Comparison of ENCODE assay signal across 7 cellular contexts in genomic region chr11:27158763-27159679, GRCh38.
A peak's percentile ranks its signal among the peaks of the same experiment; 100 is the strongest.
DNase-seq lines count a peak whose midpoint lies in the region; ATAC-seq and TF ChIP-seq lines count a peak whose summit lies in the region.

No MANE protein-coding gene starts in this region.

- no peaks in the 10 kb centered on the region for H3F3A ChIP-seq in MM.1S (ENCODE audit: insufficient read depth, low read length)

- peak overlapping the region; percentile 42; the same call in 1 of the 2 replicates for H2AFZ ChIP-seq in MM.1S (ENCODE audit: low read length)

- no peaks in the 10 kb centered on the region for H3K9me2 ChIP-seq in MM.1S (replicated peaks; ENCODE audit: insufficient read depth, low read length)

- 0 out of 2 replicates have a peak overlapping the region, but pooled peaks have one; percentile 16 for H3K4me2 ChIP-seq in MM.1S (ENCODE audit: low read depth, low read length)

- no peaks in the 10 kb centered on the region for H3K9me3 Mint-ChIP-seq in CD8-positive, alpha-beta T cell

- peak; percentile 26 for DNase-seq in GM04503 (ENCODE audit: low read depth)
- peak; percentile 65 for DNase-seq in MM.1S
- DNase-seq in SK-N-MC (ENCODE audit: low read depth, low spot score), result peak; percentile 45
- peak; percentile 19 to 43 for DNase-seq in erythroblast (lab: John Stamatoyannopoulos, UW)
- DNase-seq in myocyte (ENCODE audit: low read depth), result peak; percentile 79
- DNase-seq in CD8-positive, alpha-beta T cell, result no peak

- H4K20me1 ChIP-seq in MM.1S (ENCODE audit: insufficient read depth, low read length), result no peaks in the 10 kb centered on the region

- H3K27ac ChIP-seq in MM.1S (ENCODE audit: low read length) (no peak overlapping the region), SK-N-MC (no peak overlapping the region)
- no peak overlapping the region for H3K27ac ChIP-seq in CD8-positive, alpha-beta T cell (ENCODE audit: low read depth, low read length)

- intact Hi-C loops in CD8-positive, alpha-beta T cell (cut with DNase I, micrococcal nuclease), result no loop called here

- CTCF ChIA-PET in CD8-positive, alpha-beta T cell (lab: Charles Lee), result no interaction called here

- H3K4me3 ChIP-seq in MM.1S (ENCODE audit: low read length) (no peak overlapping the region), SK-N-MC (no peak overlapping the region)
- no peak overlapping the region for H3K4me3 ChIP-seq in CD8-positive, alpha-beta T cell (ENCODE audit: low read depth, low read length)

- no peaks in the 10 kb centered on the region for H3K36me3 Mint-ChIP-seq in CD8-positive, alpha-beta T cell

- H3K9me3 ChIP-seq in MM.1S (replicated peaks; ENCODE audit: insufficient read depth, low read length) (no peaks in the 10 kb centered on the region), SK-N-MC (ENCODE audit: low read depth, low read length) (no peaks in the 10 kb centered on the region)
- H3K9me3 ChIP-seq in CD8-positive, alpha-beta T cell (ENCODE audit: low read length), result no peaks in the 10 kb centered on the region

- no peak overlapping the region for H3K4me3 Mint-ChIP-seq in CD8-positive, alpha-beta T cell

- no peaks in the 10 kb centered on the region for H3K4me1 Mint-ChIP-seq in CD8-positive, alpha-beta T cell (ENCODE audit: low read depth)

- H3K36me3 ChIP-seq in MM.1S (replicated peaks; ENCODE audit: insufficient read depth, low read length), result no peaks in the 10 kb centered on the region
- no peaks in the 10 kb centered on the region for H3K36me3 ChIP-seq in SK-N-MC (ENCODE audit: insufficient read depth, low read length)
- H3K36me3 ChIP-seq in CD8-positive, alpha-beta T cell (ENCODE audit: insufficient read depth, low read length), result no peaks in the 10 kb centered on the region

- peaks cover 8% of the 10 kb centered on the region for H3K27me3 Mint-ChIP-seq in CD8-positive, alpha-beta T cell (ENCODE audit: low read depth)

- H3K27ac Mint-ChIP-seq in CD8-positive, alpha-beta T cell, result no peak overlapping the region

- H3K4me1 ChIP-seq in MM.1S (ENCODE audit: low read length), result no peaks in the 10 kb centered on the region
- no peaks in the 10 kb centered on the region for H3K4me1 ChIP-seq in CD8-positive, alpha-beta T cell (ENCODE audit: insufficient read depth, low read length)

- H3K9ac ChIP-seq in MM.1S (ENCODE audit: low read length) (no peak overlapping the region), SK-N-MC (ENCODE audit: insufficient read length) (no peak overlapping the region)

- H3K27me3 ChIP-seq in MM.1S (replicated peaks; ENCODE audit: insufficient read depth, low read length), result no peaks in the 10 kb centered on the region
- H3K27me3 ChIP-seq in CD8-positive, alpha-beta T cell (ENCODE audit: insufficient read depth, low read length), result no peaks in the 10 kb centered on the region

- ATAC-seq in GM21786 (IDR thresholded peaks at IDR 0.05; ENCODE audit: unreplicated experiment), result peak; percentile 73
- no peak for ATAC-seq in CD8-positive, alpha-beta T cell

- TF ChIP-seq CTCF in MM.1S (IDR thresholded peaks at IDR 0.05; ENCODE audit: low read length), result peak; percentile 77
- no peak for TF ChIP-seq CTCF in CD8-positive, alpha-beta T cell (IDR thresholded peaks at IDR 0.05)

- POLR2A ChIA-PET in CD8-positive, alpha-beta T cell (lab: Charles Lee), result no interaction called here

- H3K79me2 ChIP-seq in MM.1S (ENCODE audit: low read length), result no peaks in the 10 kb centered on the region

- TF ChIP-seq POLR2A in erythroblast (IDR thresholded peaks at IDR 0.05; ENCODE audit: low read length), result no peak

Comparison
In these comparisons a context has a peak if more than half of its experiments do, and no peak if none do; other contexts are left out.
1. DNase-seq: peak in GM04503 (single experiment), MM.1S (single experiment), SK-N-MC (single experiment), erythroblast (2 of 2) and myocyte (single experiment); none in CD8-positive, alpha-beta T cell (0 of 7).